ENCODE assay signal across 1 cellular context in the genomic region with DNA sequence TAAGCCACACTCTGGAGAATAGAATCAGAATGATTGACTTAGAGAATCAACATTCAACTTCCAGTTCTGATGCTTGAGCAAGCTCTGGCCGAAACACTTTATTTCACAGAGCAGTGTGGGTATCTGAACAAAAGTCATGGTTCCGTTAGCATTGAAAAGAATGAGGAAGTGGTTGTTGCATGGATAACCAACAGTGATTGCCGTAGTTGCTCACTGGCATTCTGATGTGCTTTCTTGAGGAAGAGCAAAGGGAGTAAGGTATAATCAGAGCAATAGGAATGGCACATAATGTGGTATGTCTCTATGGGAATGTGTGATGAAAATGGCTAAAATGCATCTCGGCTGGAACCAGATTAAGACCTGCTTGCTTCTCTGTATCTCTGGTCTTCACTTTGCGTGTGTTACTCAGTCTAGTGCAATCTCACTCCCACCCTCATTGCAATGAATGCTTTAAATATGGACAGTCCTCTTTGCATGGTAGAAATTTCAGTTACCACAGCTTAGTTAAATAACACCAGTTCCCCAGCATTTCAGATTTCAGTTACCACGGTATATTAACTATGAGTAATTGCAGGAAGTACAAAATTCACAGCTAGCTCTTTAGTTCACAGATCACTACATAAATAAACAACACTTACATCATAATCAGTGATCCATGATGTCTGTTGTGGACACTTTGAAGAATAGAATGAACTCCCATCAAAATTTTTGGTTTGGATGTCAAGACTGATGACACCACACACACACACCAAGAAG.
TF ChIP-seq lines count a peak whose summit lies in the region.

No MANE protein-coding gene starts in this region.

TF ChIP-seq in GM23338, 12 proteins besides CTCF, POLR2A, EP300 and RAD21 (continued from another document):
- TF ChIP-seq, protein P1, sequence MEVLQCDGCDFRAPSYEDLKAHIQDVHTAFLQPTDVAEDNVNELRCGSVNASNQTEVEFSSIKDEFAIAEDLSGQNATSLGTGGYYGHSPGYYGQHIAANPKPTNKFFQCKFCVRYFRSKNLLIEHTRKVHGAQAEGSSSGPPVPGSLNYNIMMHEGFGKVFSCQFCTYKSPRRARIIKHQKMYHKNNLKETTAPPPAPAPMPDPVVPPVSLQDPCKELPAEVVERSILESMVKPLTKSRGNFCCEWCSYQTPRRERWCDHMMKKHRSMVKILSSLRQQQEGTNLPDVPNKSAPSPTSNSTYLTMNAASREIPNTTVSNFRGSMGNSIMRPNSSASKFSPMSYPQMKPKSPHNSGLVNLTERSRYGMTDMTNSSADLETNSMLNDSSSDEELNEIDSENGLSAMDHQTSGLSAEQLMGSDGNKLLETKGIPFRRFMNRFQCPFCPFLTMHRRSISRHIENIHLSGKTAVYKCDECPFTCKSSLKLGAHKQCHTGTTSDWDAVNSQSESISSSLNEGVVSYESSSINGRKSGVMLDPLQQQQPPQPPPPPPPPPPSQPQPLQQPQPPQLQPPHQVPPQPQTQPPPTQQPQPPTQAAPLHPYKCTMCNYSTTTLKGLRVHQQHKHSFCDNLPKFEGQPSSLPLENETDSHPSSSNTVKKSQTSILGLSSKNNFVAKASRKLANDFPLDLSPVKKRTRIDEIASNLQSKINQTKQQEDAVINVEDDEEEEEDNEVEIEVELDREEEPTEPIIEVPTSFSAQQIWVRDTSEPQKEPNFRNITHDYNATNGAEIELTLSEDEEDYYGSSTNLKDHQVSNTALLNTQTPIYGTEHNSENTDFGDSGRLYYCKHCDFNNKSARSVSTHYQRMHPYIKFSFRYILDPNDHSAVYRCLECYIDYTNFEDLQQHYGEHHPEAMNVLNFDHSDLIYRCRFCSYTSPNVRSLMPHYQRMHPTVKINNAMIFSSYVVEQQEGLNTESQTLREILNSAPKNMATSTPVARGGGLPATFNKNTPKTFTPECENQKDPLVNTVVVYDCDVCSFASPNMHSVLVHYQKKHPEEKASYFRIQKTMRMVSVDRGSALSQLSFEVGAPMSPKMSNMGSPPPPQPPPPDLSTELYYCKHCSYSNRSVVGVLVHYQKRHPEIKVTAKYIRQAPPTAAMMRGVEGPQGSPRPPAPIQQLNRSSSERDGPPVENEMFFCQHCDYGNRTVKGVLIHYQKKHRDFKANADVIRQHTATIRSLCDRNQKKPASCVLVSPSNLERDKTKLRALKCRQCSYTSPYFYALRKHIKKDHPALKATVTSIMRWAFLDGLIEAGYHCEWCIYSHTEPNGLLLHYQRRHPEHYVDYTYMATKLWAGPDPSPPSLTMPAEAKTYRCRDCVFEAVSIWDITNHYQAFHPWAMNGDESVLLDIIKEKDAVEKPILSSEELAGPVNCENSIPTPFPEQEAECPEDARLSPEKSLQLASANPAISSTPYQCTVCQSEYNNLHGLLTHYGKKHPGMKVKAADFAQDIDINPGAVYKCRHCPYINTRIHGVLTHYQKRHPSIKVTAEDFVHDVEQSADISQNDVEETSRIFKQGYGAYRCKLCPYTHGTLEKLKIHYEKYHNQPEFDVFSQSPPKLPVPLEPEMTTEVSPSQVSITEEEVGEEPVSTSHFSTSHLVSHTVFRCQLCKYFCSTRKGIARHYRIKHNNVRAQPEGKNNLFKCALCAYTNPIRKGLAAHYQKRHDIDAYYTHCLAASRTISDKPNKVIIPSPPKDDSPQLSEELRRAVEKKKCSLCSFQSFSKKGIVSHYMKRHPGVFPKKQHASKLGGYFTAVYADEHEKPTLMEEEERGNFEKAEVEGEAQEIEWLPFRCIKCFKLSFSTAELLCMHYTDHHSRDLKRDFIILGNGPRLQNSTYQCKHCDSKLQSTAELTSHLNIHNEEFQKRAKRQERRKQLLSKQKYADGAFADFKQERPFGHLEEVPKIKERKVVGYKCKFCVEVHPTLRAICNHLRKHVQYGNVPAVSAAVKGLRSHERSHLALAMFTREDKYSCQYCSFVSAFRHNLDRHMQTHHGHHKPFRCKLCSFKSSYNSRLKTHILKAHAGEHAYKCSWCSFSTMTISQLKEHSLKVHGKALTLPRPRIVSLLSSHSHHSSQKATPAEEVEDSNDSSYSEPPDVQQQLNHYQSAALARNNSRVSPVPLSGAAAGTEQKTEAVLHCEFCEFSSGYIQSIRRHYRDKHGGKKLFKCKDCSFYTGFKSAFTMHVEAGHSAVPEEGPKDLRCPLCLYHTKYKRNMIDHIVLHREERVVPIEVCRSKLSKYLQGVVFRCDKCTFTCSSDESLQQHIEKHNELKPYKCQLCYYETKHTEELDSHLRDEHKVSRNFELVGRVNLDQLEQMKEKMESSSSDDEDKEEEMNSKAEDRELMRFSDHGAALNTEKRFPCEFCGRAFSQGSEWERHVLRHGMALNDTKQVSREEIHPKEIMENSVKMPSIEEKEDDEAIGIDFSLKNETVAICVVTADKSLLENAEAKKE (CRISPR knock-in tag; IDR thresholded peaks at IDR 0.05): no peak
TF ChIP-seq in GM23338: peak in this region for 0.
